Comparison of ENCODE assay signal across 22 cellular contexts in genomic region chr2:102453497-102453896, GRCh38. TPM values are rescaled to one million over a fixed set of nuclear protein-coding genes. Genes with fewer than 3 reads are reported as not detected.
"Had no signal": no experiment of that assay in that cellular context is flagged by ENCODE, and none has a peak within 500 bp of the region (broad histone marks: within the 10 kb centered on the region; RNA-seq: fewer than 3 reads in every experiment).

No MANE protein-coding gene starts in this region.

- H3K4me1 ChIP-seq: body of pancreas, gastrocnemius medialis, heart right ventricle, sigmoid colon, uterus had no signal

- ATAC-seq: body of pancreas, gastrocnemius medialis, heart right ventricle, T-cell had no signal

- H3K27ac ChIP-seq: body of pancreas, gastrocnemius medialis, heart right ventricle, ovary, sigmoid colon, uterus had no signal

- H3K9me3 Mint-ChIP-seq: dendritic cell treated with granulocyte-macrophage colony-stimulating factor and Interleukin-4, amounts not matched to agents 40 ng/mL and 50 ng/mL, for 4 days; endodermal cell had no signal

- H3K27me3 Mint-ChIP-seq: activated T-cell treated with anti-CD3 and anti-CD28 coated beads, Interleukin-2, amount 50 U/mL, for 24 hours; dendritic cell treated with granulocyte-macrophage colony-stimulating factor and Interleukin-4, amounts not matched to agents 40 ng/mL and 50 ng/mL, for 4 days had no signal

- H3K9me3 ChIP-seq: body of pancreas, gastrocnemius medialis, ovary, sigmoid colon, uterus had no signal

- H3K27ac Mint-ChIP-seq: activated naive CD8-positive, alpha-beta T cell; activated T-cell treated with anti-CD3 and anti-CD28 coated beads, Interleukin-2, amount 50 U/mL, for 24 hours; dendritic cell treated with granulocyte-macrophage colony-stimulating factor and Interleukin-4, amounts not matched to agents 40 ng/mL and 50 ng/mL, for 4 days; endodermal cell; mesothelial cell of epicardium; T-cell had no signal

- H3K4me3 ChIP-seq: body of pancreas, gastrocnemius medialis, heart right ventricle, lung, ovary, sigmoid colon, uterus had no signal

- H3K4me1 Mint-ChIP-seq: endodermal cell, mesothelial cell of epicardium had no signal

- H3K4me3 Mint-ChIP-seq: activated naive CD8-positive, alpha-beta T cell; activated T-cell treated with anti-CD3 and anti-CD28 coated beads, Interleukin-2, amount 50 U/mL, for 24 hours; dendritic cell treated with granulocyte-macrophage colony-stimulating factor and Interleukin-4, amounts not matched to agents 40 ng/mL and 50 ng/mL, for 4 days; endodermal cell; mesothelial cell of epicardium; T-cell had no signal

- H3K36me3 ChIP-seq: gastrocnemius medialis, heart right ventricle, ovary, sigmoid colon, uterus had no signal

- H3K36me3 Mint-ChIP-seq: mesothelial cell of epicardium had no signal

- FAIRE-seq: islet of Langerhans had no signal

- DNase-seq: activated CD4-positive, alpha-beta T cell treated with anti-CD3 and anti-CD28 coated beads, Interleukin-2, amount 50 U/mL, for 48 hours; activated gamma-delta T cell treated with Interleukin-2 at 50 U/mL for 16 hours; activated T-cell treated with anti-CD3 and anti-CD28 coated beads, Interleukin-2, amount 50 U/mL, for 24 hours; amniotic stem cell; body of pancreas; endodermal cell; gastrocnemius medialis; heart right ventricle; ovary; sigmoid colon; stimulated activated CD4-positive, alpha-beta T cell treated with anti-CD3 and anti-CD28 coated beads, Interleukin-12 subunit alpha, Interleukin-12 subunit beta, amount 100 ng/mL, for 4 hours; stimulated activated CD4-positive, alpha-beta T cell treated with anti-CD3 and anti-CD28 coated beads, Interleukin-2, amount 100 ng/mL, for 24 hours; T-cell; T-helper 9 cell; uterus had no signal

- H3K27me3 ChIP-seq: body of pancreas, gastrocnemius medialis, heart right ventricle, ovary, sigmoid colon, uterus had no signal

RNA-seq across cellular contexts. Expression of gene SLC9A4, which starts 19.5 kb away (rescaled TPM):
- total RNA-seq: gastrocnemius medialis, pulmonary artery endothelial cell, sigmoid colon had no signal
- polyA plus RNA-seq: heart right ventricle, ovary had no signal

RNA-seq across cellular contexts. Expression of gene IL18RAP, which starts 30.5 kb away (rescaled TPM):
- total RNA-seq: mesothelial cell of epicardium, myocyte had no signal
